2 cellular contexts compared by ENCODE assay signal in the genomic region with DNA sequence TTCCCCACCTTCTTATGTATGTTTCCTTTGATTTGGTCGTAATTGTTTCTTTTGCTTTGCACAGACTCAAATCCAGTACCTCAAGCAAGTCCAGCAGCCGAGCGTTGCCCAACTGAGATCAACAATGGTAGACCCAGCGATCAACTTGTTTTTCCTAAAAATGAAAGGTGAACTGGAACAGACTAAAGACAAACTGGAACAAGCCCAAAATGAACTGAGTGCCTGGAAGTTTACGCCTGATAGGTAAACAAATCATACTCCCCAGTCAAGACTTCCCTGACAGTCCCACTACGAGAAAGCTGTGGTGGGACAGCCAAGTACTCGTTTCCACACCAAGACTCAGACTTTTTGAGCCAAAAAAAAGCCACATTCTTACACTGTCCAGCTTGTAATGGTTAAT. TPM values are rescaled to one million over a fixed set of nuclear protein-coding genes. Genes with fewer than 3 reads are reported as not detected.
"Had no signal": no experiment of that assay in that cellular context is flagged by ENCODE, and none has a peak within 500 bp of the region (broad histone marks: within the 10 kb centered on the region; RNA-seq: fewer than 3 reads in every experiment).

No MANE protein-coding gene starts in this region.

RNA-seq across cellular contexts. Expression of gene PNLDC1, which starts 51.9 kb away (rescaled TPM):
- total RNA-seq: ascending aorta, Right ventricle myocardium superior had no signal
